ENCODE assay signal across 16 cellular contexts in genomic region chr11:37571248-37571647, GRCh38.
A peak's percentile ranks its signal among the peaks of the same experiment; 100 is the strongest.
DNase-seq lines count a peak whose midpoint lies in the region; ATAC-seq, FAIRE-seq and TF ChIP-seq lines count a peak whose summit lies in the region.
"Had no signal": no experiment of that assay in that cellular context is flagged by ENCODE, and none has a peak within 500 bp of the region (broad histone marks: within the 10 kb centered on the region; RNA-seq: fewer than 3 reads in every experiment).

No MANE protein-coding gene starts in this region.

- H2AFZ ChIP-seq in mammary epithelial cell (ENCODE audit: low read depth, low read length): peak overlapping the region; percentile 18

- H3K4me2 ChIP-seq in mammary epithelial cell (ENCODE audit: insufficient read depth, low read depth, low read length): no peak overlapping the region
- H3K4me2 ChIP-seq: BLaER1 treated with 17β-estradiol and CSF1 and Interleukin-3, amounts not matched to agents 10 nM and 100 nM had no signal

- DNase-seq in mammary epithelial cell: peak; percentile 77
- no peak for DNase-seq in breast epithelium (ENCODE audit: low spot score in 2 of 2)
- peak; percentile 13 for DNase-seq in RCC 7860 (ENCODE audit: low spot score)
- DNase-seq in bronchial epithelial cell (ENCODE audit: low read depth): peak; percentile 18
- DNase-seq in omental fat pad (ENCODE audit: low spot score): no peak
- DNase-seq in GF-D8 (lab: John Stamatoyannopoulos, UW): no peak
- DNase-seq in left colon: no peak
- DNase-seq: ACHN; CD4-positive, CD25-positive, alpha-beta regulatory T cell; DMS53; GOT3 had no signal

- TF ChIP-seq CTCF in mammary epithelial cell (conservative IDR thresholded peaks at IDR 0.05 in 1 of 2, IDR thresholded peaks at IDR 0.05 in 1 of 2; ENCODE audit: extremely low read depth in 1 of 2, insufficient read depth in 1 of 2, low read depth in 1 of 2, low read length in 2 of 2): no peak
- no peak for TF ChIP-seq CTCF in breast epithelium (IDR thresholded peaks at IDR 0.05)
- no peak for TF ChIP-seq CTCF in bronchial epithelial cell (IDR thresholded peaks at IDR 0.05; ENCODE audit: insufficient read depth, low read length, severe bottlenecking)
- no peak for TF ChIP-seq CTCF in omental fat pad (IDR thresholded peaks at IDR 0.05)

- H3K27ac ChIP-seq in mammary epithelial cell (ENCODE audit: insufficient read depth, low read depth, low read length) (no peak overlapping the region), breast epithelium (no peak overlapping the region)
- H3K27ac ChIP-seq: 22Rv1; BLaER1 treated with 17β-estradiol and CSF1 and Interleukin-3, amounts not matched to agents 10 nM and 100 nM had no signal

- H3K4me3 ChIP-seq in mammary epithelial cell (replicated peaks in 1 of 3; ENCODE audit: insufficient read depth in 1 of 3, low read depth in 2 of 3, low read length in 3 of 3) (no peak overlapping the region), breast epithelium (no peak overlapping the region), bronchial epithelial cell (ENCODE audit: low read depth, low read length) (no peak overlapping the region)
- H3K4me3 ChIP-seq: BLaER1 treated with 17β-estradiol and CSF1 and Interleukin-3, amounts not matched to agents 10 nM and 100 nM; HAP-1 had no signal

- H3K9ac ChIP-seq in mammary epithelial cell (ENCODE audit: insufficient read depth, low read length): no peak overlapping the region
- H3K9ac ChIP-seq: BLaER1 treated with 17β-estradiol and CSF1 and Interleukin-3, amounts not matched to agents 10 nM and 100 nM had no signal

- H3K4me1 ChIP-seq in mammary epithelial cell (ENCODE audit: insufficient read depth, low read length) (no peaks in the 10 kb centered on the region), breast epithelium (no peaks in the 10 kb centered on the region)
- H3K4me1 ChIP-seq: BLaER1 treated with 17β-estradiol and CSF1 and Interleukin-3, amounts not matched to agents 10 nM and 100 nM; HAP-1 had no signal

- H3K9me3 ChIP-seq in mammary epithelial cell (replicated peaks; ENCODE audit: insufficient read depth, low read length) (no peaks in the 10 kb centered on the region), breast epithelium (no peaks in the 10 kb centered on the region)
- H3K9me3 ChIP-seq: BLaER1 treated with 17β-estradiol and CSF1 and Interleukin-3, amounts not matched to agents 10 nM and 100 nM; HAP-1 had no signal

- H4K20me1 ChIP-seq in mammary epithelial cell (ENCODE audit: insufficient read depth, low read length): no peaks in the 10 kb centered on the region
- H4K20me1 ChIP-seq: BLaER1 treated with 17β-estradiol and CSF1 and Interleukin-3, amounts not matched to agents 10 nM and 100 nM had no signal

- dilution Hi-C loops in mammary epithelial cell (cut with HindIII; ENCODE audit: low sequenced_read_pairs): no loop called here

- intact Hi-C loops in mammary epithelial cell (cut with micrococcal nuclease) (no loop called here), breast epithelium (cut with DNase I; ENCODE audit: low total_unique reads) (no loop called here), left colon (cut with DNase I, micrococcal nuclease) (no loop called here)

- no peak for TF ChIP-seq POLR2A in breast epithelium (IDR thresholded peaks at IDR 0.05)
- no peak for TF ChIP-seq POLR2A in GM18505 (IDR thresholded peaks at IDR 0.05; ENCODE audit: borderline replicate concordance, extremely low read depth, insufficient read depth, insufficient read length)

- CTCF ChIA-PET in mammary epithelial cell (lab: Charles Lee; ENCODE audit: low non-redundant PET): no interaction called here

- in situ Hi-C loops in mammary epithelial cell (cut with MboI; ENCODE audit: low sequenced_read_pairs in 2 of 2): no loop called here

- no peak for FAIRE-seq in RCC 7860 (lab: Jason Lieb, UNC)
- no peak for FAIRE-seq in bronchial epithelial cell (lab: Jason Lieb, UNC)
- FAIRE-seq: GM18507 had no signal

- ATAC-seq in omental fat pad (ENCODE audit: low FRiP score) (peak; percentile 82), left colon (no peak), GM18505 (IDR thresholded peaks at IDR 0.05; ENCODE audit: unreplicated experiment) (no peak)

- H3K27me3 ChIP-seq in mammary epithelial cell (ENCODE audit: insufficient read depth, low read length) (no peaks in the 10 kb centered on the region), breast epithelium (no peaks in the 10 kb centered on the region), bronchial epithelial cell (ENCODE audit: control insufficient read depth, insufficient read depth, low read length) (no peaks in the 10 kb centered on the region)
- H3K27me3 ChIP-seq: BLaER1 treated with 17β-estradiol and CSF1 and Interleukin-3, amounts not matched to agents 10 nM and 100 nM had no signal

- no peaks in the 10 kb centered on the region for H3K79me2 ChIP-seq in mammary epithelial cell (ENCODE audit: insufficient read depth, low read length)

- BruUV-seq in mammary epithelial cell (replicated peaks; lab: Mats Ljungman, UMichigan): no TSS peak

- no peaks in the 10 kb centered on the region for H3K36me3 ChIP-seq in mammary epithelial cell (ENCODE audit: insufficient read depth, low read length)
- H3K36me3 ChIP-seq in breast epithelium: no peaks in the 10 kb centered on the region
- no peaks in the 10 kb centered on the region for H3K36me3 ChIP-seq in bronchial epithelial cell (ENCODE audit: control insufficient read depth, insufficient read depth, low read length)
- H3K36me3 ChIP-seq: BLaER1 treated with 17β-estradiol and CSF1 and Interleukin-3, amounts not matched to agents 10 nM and 100 nM; HAP-1 had no signal

- 25% methylated on average over 2 of the region's 2 CpGs for WGBS in mammary epithelial cell (ENCODE audit: low coverage, missing lambda C conversion rate)

Comparison
In these comparisons a context has a peak if more than half of its experiments do, and no peak if none do; other contexts are left out.
1. DNase-seq: peak in mammary epithelial cell (single experiment), RCC 7860 (single experiment) and bronchial epithelial cell (single experiment); none in breast epithelium (0 of 2), omental fat pad (single experiment), GF-D8 (single experiment) and left colon (0 of 2).